Comparison of ENCODE assay signal across 16 cellular contexts in genomic region chr11:2426826-2427521, GRCh38. TPM values are rescaled to one million over a fixed set of nuclear protein-coding genes. Genes with fewer than 3 reads are reported as not detected.
"Had no signal": no experiment of that assay in that cellular context is flagged by ENCODE, and none has a peak within 500 bp of the region (broad histone marks: within the 10 kb centered on the region; RNA-seq: fewer than 3 reads in every experiment).

No MANE protein-coding gene starts in this region.

- H3K9me3 ChIP-seq: breast epithelium, esophagus squamous epithelium, tibial artery had no signal

- H3K27me3 ChIP-seq: neural progenitor cell had no signal

- H3K4me1 ChIP-seq: breast epithelium, neural progenitor cell, tibial artery had no signal

- DNase-seq: activated CD4-positive, alpha-beta T cell treated with anti-CD3 and anti-CD28 coated beads, Interleukin-2, amount 50 U/mL, for 4 hours; activated naive CD8-positive, alpha-beta T cell treated with anti-CD3 and anti-CD28 coated beads, Interleukin-2, amount 10 ng/mL, durations not matched to agents 7 days and 5 days; activated T-cell treated with anti-CD3 and anti-CD28 coated beads, Interleukin-2, amount 50 U/mL, for 48 hours; anterior cingulate cortex; dorsolateral prefrontal cortex; esophagus squamous epithelium; foreskin fibroblast; glutamatergic neuron; immature natural killer cell; tibial artery had no signal

- H3K9ac ChIP-seq: neural progenitor cell had no signal

- H3K4me3 ChIP-seq: breast epithelium, dorsolateral prefrontal cortex, esophagus squamous epithelium, neural progenitor cell, smooth muscle cell, tibial artery had no signal

- H3K36me3 ChIP-seq: breast epithelium, esophagus squamous epithelium, neural progenitor cell, tibial artery had no signal

- H3K27ac ChIP-seq: breast epithelium, dorsolateral prefrontal cortex, esophagus squamous epithelium, neural progenitor cell, tibial artery had no signal

RNA-seq across cellular contexts. Expression of gene TRPM5, which starts 17.3 kb away (rescaled TPM):
- total RNA-seq: activated naive CD8-positive, alpha-beta T cell treated with anti-CD3 and anti-CD28 coated beads, Interleukin-2, amount 10 ng/mL, durations not matched to agents 7 days and 5 days; breast epithelium; chondrocyte; esophagus squamous epithelium; mesenteric fat pad; myocyte; smooth muscle cell had no signal
- polyA plus RNA-seq: immature natural killer cell, smooth muscle cell had no signal

RNA-seq across cellular contexts. Expression of gene KCNQ1, which starts 17.8 kb away (rescaled TPM):
- total RNA-seq: chondrocyte had no signal
